Comparison of ENCODE assay signal across 1 cellular context in the genomic region with DNA sequence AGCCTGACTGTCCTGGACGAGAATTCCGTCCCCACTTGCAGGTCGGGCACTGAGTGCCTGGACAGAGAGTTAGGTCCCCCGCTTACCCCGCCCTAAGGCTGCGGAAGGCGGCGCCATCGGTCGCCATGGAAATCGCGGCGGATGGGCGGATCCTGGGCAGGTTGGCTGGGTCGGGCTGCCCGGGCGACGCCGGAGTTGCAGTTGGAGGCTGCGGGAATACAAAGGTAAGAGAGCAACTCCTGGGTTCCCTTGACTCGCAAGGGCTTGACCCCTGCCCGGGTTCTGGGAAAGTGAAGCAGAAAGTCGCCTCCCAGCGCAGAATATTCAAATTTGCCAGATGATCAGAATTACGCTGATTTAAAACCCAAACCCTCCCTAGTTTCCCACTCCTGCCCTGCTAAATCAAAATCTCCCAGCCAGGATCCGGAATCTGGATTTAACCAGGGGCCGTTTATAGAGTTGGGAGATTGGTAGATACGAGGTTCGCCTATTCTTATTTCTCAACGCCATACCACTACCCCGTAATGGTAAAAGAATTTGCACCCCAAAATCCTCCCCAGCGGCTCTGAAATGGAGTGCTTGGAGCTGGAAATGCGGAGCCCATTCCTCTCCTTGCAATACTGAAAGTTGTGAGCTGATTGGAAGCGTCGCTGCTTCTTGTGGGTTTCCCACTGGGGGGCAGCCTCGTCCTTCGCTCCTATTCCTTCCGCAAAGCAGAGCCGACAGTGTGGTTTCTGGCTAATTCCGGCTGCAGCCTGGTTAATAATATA.
TF ChIP-seq lines count a peak whose summit lies in the region.

No MANE protein-coding gene starts in this region.

TF ChIP-seq in HepG2, 621 proteins besides CTCF, POLR2A, EP300 and RAD21 (continued from another document and continues in another):
- TF ChIP-seq, protein P1, sequence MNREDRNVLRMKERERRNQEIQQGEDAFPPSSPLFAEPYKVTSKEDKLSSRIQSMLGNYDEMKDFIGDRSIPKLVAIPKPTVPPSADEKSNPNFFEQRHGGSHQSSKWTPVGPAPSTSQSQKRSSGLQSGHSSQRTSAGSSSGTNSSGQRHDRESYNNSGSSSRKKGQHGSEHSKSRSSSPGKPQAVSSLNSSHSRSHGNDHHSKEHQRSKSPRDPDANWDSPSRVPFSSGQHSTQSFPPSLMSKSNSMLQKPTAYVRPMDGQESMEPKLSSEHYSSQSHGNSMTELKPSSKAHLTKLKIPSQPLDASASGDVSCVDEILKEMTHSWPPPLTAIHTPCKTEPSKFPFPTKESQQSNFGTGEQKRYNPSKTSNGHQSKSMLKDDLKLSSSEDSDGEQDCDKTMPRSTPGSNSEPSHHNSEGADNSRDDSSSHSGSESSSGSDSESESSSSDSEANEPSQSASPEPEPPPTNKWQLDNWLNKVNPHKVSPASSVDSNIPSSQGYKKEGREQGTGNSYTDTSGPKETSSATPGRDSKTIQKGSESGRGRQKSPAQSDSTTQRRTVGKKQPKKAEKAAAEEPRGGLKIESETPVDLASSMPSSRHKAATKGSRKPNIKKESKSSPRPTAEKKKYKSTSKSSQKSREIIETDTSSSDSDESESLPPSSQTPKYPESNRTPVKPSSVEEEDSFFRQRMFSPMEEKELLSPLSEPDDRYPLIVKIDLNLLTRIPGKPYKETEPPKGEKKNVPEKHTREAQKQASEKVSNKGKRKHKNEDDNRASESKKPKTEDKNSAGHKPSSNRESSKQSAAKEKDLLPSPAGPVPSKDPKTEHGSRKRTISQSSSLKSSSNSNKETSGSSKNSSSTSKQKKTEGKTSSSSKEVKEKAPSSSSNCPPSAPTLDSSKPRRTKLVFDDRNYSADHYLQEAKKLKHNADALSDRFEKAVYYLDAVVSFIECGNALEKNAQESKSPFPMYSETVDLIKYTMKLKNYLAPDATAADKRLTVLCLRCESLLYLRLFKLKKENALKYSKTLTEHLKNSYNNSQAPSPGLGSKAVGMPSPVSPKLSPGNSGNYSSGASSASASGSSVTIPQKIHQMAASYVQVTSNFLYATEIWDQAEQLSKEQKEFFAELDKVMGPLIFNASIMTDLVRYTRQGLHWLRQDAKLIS (CRISPR knock-in tag; IDR thresholded peaks at IDR 0.05), result no peak
- TF ChIP-seq GABPA (IDR thresholded peaks at IDR 0.05; ENCODE audit: low read depth, low read length) (no peak), GABPA (CRISPR knock-in tag; IDR thresholded peaks at IDR 0.05; ENCODE audit: low read depth) (peak; percentile 45), NFYB (CRISPR knock-in tag; IDR thresholded peaks at IDR 0.05) (peak; percentile 8; the same call in 1 of the 2 replicates), GZF1 (CRISPR knock-in tag; IDR thresholded peaks at IDR 0.05) (no peak), MED1 (CRISPR knock-in tag; IDR thresholded peaks at IDR 0.05) (no peak), ELF1 (CRISPR knock-in tag; IDR thresholded peaks at IDR 0.05) (peak; percentile 53; the same call in 1 of the 2 replicates), KDM5A (IDR thresholded peaks at IDR 0.05; ENCODE audit: borderline replicate concordance, low read length) (no peak; the same call in 1 of the 2 replicates), MED8 (CRISPR knock-in tag; IDR thresholded peaks at IDR 0.05; ENCODE audit: insufficient replicate concordance) (no peak), ZSCAN29 (CRISPR knock-in tag; conservative IDR thresholded peaks at IDR 0.05) (no peak), ZNF20 (CRISPR knock-in tag; IDR thresholded peaks at IDR 0.05) (no peak), ATF1 (CRISPR knock-in tag; IDR thresholded peaks at IDR 0.05) (no peak), ETV6 (CRISPR knock-in tag; conservative IDR thresholded peaks at IDR 0.05) (no peak), GABPB1 (CRISPR knock-in tag; IDR thresholded peaks at IDR 0.05) (peak; percentile 35; the same call in 1 of the 2 replicates), CCAR2 (optimal IDR thresholded peaks at IDR 0.05; ENCODE audit: low read depth, low read length) (no peak), DNMT3B (CRISPR knock-in tag; conservative IDR thresholded peaks at IDR 0.05) (0 out of 2 replicates have a peak, but pooled peaks have one; percentile 31), POLR2AphosphoS5 (IDR thresholded peaks at IDR 0.05; ENCODE audit: low read depth, low read length) (no peak), ZNF670 (CRISPR knock-in tag; IDR thresholded peaks at IDR 0.05; ENCODE audit: borderline replicate concordance) (peak; percentile 77; the same call in 1 of the 2 replicates), ZNF563 (CRISPR knock-in tag; IDR thresholded peaks at IDR 0.05) (no peak), ZNF543 (CRISPR knock-in tag; IDR thresholded peaks at IDR 0.05) (no peak), BORCS8-MEF2B (CRISPR knock-in tag; IDR thresholded peaks at IDR 0.05) (no peak; the same call in 1 of the 2 replicates), RCOR2 (CRISPR knock-in tag; IDR thresholded peaks at IDR 0.05) (no peak)
- TF ChIP-seq, protein P2, sequence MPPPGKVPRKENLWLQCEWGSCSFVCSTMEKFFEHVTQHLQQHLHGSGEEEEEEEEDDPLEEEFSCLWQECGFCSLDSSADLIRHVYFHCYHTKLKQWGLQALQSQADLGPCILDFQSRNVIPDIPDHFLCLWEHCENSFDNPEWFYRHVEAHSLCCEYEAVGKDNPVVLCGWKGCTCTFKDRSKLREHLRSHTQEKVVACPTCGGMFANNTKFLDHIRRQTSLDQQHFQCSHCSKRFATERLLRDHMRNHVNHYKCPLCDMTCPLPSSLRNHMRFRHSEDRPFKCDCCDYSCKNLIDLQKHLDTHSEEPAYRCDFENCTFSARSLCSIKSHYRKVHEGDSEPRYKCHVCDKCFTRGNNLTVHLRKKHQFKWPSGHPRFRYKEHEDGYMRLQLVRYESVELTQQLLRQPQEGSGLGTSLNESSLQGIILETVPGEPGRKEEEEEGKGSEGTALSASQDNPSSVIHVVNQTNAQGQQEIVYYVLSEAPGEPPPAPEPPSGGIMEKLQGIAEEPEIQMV (CRISPR knock-in tag; IDR thresholded peaks at IDR 0.05; ENCODE audit: low read depth), result no peak
- TF ChIP-seq, protein P3, sequence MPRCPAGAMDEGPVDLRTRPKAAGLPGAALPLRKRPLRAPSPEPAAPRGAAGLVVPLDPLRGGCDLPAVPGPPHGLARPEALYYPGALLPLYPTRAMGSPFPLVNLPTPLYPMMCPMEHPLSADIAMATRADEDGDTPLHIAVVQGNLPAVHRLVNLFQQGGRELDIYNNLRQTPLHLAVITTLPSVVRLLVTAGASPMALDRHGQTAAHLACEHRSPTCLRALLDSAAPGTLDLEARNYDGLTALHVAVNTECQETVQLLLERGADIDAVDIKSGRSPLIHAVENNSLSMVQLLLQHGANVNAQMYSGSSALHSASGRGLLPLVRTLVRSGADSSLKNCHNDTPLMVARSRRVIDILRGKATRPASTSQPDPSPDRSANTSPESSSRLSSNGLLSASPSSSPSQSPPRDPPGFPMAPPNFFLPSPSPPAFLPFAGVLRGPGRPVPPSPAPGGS (CRISPR knock-in tag; IDR thresholded peaks at IDR 0.05), result no peak
- TF ChIP-seq, protein P4, sequence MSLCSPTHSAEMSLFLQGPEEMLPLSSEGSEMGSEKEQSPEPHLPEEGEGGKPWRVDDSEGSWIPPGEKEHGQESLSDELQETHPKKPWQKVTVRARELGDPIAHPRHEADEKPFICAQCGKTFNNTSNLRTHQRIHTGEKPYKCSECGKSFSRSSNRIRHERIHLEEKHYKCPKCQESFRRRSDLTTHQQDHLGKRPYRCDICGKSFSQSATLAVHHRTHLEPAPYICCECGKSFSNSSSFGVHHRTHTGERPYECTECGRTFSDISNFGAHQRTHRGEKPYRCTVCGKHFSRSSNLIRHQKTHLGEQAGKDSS (CRISPR knock-in tag; IDR thresholded peaks at IDR 0.05; ENCODE audit: borderline replicate concordance, low read depth), result no peak
- TF ChIP-seq, protein P5, sequence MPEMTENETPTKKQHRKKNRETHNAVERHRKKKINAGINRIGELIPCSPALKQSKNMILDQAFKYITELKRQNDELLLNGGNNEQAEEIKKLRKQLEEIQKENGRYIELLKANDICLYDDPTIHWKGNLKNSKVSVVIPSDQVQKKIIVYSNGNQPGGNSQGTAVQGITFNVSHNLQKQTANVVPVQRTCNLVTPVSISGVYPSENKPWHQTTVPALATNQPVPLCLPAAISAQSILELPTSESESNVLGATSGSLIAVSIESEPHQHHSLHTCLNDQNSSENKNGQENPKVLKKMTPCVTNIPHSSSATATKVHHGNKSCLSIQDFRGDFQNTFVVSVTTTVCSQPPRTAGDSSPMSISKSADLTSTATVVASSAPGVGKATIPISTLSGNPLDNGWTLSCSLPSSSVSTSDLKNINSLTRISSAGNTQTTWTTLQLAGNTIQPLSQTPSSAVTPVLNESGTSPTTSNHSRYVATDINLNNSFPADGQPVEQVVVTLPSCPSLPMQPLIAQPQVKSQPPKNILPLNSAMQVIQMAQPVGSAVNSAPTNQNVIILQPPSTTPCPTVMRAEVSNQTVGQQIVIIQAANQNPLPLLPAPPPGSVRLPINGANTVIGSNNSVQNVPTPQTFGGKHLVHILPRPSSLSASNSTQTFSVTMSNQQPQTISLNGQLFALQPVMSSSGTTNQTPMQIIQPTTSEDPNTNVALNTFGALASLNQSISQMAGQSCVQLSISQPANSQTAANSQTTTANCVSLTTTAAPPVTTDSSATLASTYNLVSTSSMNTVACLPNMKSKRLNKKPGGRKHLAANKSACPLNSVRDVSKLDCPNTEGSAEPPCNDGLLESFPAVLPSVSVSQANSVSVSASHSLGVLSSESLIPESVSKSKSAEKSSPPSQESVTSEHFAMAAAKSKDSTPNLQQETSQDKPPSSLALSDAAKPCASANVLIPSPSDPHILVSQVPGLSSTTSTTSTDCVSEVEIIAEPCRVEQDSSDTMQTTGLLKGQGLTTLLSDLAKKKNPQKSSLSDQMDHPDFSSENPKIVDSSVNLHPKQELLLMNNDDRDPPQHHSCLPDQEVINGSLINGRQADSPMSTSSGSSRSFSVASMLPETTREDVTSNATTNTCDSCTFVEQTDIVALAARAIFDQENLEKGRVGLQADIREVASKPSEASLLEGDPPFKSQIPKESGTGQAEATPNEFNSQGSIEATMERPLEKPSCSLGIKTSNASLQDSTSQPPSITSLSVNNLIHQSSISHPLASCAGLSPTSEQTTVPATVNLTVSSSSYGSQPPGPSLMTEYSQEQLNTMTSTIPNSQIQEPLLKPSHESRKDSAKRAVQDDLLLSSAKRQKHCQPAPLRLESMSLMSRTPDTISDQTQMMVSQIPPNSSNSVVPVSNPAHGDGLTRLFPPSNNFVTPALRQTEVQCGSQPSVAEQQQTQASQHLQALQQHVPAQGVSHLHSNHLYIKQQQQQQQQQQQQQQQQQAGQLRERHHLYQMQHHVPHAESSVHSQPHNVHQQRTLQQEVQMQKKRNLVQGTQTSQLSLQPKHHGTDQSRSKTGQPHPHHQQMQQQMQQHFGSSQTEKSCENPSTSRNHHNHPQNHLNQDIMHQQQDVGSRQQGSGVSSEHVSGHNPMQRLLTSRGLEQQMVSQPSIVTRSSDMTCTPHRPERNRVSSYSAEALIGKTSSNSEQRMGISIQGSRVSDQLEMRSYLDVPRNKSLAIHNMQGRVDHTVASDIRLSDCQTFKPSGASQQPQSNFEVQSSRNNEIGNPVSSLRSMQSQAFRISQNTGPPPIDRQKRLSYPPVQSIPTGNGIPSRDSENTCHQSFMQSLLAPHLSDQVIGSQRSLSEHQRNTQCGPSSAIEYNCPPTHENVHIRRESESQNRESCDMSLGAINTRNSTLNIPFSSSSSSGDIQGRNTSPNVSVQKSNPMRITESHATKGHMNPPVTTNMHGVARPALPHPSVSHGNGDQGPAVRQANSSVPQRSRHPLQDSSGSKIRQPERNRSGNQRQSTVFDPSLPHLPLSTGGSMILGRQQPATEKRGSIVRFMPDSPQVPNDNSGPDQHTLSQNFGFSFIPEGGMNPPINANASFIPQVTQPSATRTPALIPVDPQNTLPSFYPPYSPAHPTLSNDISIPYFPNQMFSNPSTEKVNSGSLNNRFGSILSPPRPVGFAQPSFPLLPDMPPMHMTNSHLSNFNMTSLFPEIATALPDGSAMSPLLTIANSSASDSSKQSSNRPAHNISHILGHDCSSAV (CRISPR knock-in tag; IDR thresholded peaks at IDR 0.05; ENCODE audit: borderline replicate concordance), result no peak
- TF ChIP-seq, protein P6, sequence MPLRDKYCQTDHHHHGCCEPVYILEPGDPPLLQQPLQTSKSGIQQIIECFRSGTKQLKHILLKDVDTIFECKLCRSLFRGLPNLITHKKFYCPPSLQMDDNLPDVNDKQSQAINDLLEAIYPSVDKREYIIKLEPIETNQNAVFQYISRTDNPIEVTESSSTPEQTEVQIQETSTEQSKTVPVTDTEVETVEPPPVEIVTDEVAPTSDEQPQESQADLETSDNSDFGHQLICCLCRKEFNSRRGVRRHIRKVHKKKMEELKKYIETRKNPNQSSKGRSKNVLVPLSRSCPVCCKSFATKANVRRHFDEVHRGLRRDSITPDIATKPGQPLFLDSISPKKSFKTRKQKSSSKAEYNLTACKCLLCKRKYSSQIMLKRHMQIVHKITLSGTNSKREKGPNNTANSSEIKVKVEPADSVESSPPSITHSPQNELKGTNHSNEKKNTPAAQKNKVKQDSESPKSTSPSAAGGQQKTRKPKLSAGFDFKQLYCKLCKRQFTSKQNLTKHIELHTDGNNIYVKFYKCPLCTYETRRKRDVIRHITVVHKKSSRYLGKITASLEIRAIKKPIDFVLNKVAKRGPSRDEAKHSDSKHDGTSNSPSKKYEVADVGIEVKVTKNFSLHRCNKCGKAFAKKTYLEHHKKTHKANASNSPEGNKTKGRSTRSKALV (CRISPR knock-in tag; IDR thresholded peaks at IDR 0.05), result no peak
- TF ChIP-seq, protein P7, sequence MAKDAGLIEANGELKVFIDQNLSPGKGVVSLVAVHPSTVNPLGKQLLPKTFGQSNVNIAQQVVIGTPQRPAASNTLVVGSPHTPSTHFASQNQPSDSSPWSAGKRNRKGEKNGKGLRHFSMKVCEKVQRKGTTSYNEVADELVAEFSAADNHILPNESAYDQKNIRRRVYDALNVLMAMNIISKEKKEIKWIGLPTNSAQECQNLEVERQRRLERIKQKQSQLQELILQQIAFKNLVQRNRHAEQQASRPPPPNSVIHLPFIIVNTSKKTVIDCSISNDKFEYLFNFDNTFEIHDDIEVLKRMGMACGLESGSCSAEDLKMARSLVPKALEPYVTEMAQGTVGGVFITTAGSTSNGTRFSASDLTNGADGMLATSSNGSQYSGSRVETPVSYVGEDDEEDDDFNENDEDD (CRISPR knock-in tag; IDR thresholded peaks at IDR 0.05; ENCODE audit: borderline replicate concordance), result no peak
- TF ChIP-seq, protein P8, sequence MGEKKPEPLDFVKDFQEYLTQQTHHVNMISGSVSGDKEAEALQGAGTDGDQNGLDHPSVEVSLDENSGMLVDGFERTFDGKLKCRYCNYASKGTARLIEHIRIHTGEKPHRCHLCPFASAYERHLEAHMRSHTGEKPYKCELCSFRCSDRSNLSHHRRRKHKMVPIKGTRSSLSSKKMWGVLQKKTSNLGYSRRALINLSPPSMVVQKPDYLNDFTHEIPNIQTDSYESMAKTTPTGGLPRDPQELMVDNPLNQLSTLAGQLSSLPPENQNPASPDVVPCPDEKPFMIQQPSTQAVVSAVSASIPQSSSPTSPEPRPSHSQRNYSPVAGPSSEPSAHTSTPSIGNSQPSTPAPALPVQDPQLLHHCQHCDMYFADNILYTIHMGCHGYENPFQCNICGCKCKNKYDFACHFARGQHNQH (CRISPR knock-in tag; IDR thresholded peaks at IDR 0.05), result 0 out of 2 replicates have a peak, but pooled peaks have one; percentile 24
- TF ChIP-seq, protein P9, sequence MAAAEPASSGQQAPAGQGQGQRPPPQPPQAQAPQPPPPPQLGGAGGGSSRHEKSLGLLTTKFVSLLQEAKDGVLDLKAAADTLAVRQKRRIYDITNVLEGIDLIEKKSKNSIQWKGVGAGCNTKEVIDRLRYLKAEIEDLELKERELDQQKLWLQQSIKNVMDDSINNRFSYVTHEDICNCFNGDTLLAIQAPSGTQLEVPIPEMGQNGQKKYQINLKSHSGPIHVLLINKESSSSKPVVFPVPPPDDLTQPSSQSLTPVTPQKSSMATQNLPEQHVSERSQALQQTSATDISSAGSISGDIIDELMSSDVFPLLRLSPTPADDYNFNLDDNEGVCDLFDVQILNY (CRISPR knock-in tag; conservative IDR thresholded peaks at IDR 0.05), result no peak
